ENCODE assay signal across 1 cellular context in the genomic region with DNA sequence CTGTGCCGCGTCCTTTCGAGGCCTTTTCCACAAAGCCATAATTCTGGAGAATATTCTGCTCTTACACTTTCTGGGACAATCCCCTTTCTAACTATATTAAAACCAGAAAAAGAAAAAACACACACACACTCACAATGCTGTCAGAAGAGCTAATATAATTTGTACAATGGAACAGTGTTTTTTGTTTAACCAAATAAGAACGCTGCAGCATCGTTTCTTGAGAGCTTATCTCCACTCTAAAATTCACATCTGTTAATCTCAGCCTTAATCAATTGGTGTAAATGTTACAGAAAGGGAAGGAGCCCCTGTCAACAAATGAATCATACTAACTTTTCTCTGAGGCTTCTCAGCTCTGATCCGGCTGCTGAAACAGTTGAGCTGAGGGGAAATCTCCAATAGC.
TF ChIP-seq lines count a peak whose summit lies in the region.

No MANE protein-coding gene starts in this region.

TF ChIP-seq in SK-N-SH, 30 proteins besides CTCF, POLR2A, EP300 and RAD21 (continued from another document):
- TF ChIP-seq, protein P1, sequence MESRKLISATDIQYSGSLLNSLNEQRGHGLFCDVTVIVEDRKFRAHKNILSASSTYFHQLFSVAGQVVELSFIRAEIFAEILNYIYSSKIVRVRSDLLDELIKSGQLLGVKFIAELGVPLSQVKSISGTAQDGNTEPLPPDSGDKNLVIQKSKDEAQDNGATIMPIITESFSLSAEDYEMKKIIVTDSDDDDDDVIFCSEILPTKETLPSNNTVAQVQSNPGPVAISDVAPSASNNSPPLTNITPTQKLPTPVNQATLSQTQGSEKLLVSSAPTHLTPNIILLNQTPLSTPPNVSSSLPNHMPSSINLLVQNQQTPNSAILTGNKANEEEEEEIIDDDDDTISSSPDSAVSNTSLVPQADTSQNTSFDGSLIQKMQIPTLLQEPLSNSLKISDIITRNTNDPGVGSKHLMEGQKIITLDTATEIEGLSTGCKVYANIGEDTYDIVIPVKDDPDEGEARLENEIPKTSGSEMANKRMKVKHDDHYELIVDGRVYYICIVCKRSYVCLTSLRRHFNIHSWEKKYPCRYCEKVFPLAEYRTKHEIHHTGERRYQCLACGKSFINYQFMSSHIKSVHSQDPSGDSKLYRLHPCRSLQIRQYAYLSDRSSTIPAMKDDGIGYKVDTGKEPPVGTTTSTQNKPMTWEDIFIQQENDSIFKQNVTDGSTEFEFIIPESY (IDR thresholded peaks at IDR 0.05; ENCODE audit: borderline replicate concordance, low read depth), result no peak
